In the genomic region with DNA sequence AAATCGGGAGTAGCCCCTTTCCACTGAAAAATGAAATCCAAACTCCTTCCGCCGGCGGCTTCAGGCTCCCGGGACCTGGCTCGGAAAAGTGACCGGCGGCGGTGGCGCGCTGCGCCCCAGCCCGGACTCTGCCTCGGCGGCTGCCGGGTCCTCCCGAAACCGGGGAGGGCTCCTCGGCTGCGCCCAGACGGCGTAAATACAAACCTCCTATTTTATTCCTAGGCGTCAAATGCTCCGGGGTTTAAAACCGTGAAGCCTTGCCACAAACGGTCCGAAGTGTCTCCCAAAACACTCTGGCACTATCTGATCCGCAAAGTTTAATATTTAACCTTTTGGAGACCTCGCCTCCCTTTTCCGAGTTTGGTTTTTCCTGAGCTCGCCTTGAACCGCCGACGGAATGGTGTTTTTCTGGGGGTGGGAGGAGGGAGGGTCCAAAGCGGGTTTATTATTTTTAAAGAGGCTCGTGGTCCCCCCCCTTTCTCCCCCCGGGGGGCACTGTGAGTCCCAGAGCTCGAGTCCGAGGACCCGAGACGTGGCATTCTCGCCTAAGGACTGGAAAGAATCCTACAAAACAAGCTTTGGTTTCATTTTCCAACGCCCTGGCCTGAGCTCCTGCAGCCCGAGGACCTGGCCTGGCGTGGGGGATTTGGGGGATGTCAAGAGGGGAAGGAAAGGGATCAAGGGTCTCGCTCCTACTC, we compare ENCODE assay signal across 8 cellular contexts. TPM values are rescaled to one million over a fixed set of nuclear protein-coding genes. Genes with fewer than 3 reads are reported as not detected.
A peak's percentile ranks its signal among the peaks of the same experiment; 100 is the strongest.
DNase-seq lines count a peak whose midpoint lies in the region; ATAC-seq, FAIRE-seq and TF ChIP-seq lines count a peak whose summit lies in the region.

No MANE protein-coding gene starts in this region.

- POLR2A ChIA-PET in A549 (lab: Yijun Ruan, JAX) = interaction anchor here (4.8 kb wide), 1 partner anchor 25 kb away, joined by 63 read pairs; no protein-coding TSS in a partner anchor

- 2% methylated on average over 40 of the region's 46 CpGs for WGBS in A549 (ENCODE audit: missing lambda C conversion rate)
- under 1% methylated on average over 37 of the region's 46 CpGs for WGBS in suprapubic skin

- ATAC-seq in A549 (no peak), lower lobe of right lung (no peak), GM21529 (IDR thresholded peaks at IDR 0.05; ENCODE audit: unreplicated experiment) (no peak)

- H3K36me3 ChIP-seq in duodenal mucosa (ENCODE audit: control insufficient read depth in 1 of 2, insufficient read depth in 2 of 2, low read length in 2 of 2) = no peaks in the 10 kb centered on the region
- no peaks in the 10 kb centered on the region for H3K36me3 ChIP-seq in lower lobe of right lung
- H3K36me3 ChIP-seq in suprapubic skin = no peaks in the 10 kb centered on the region

- H3K9me3 ChIP-seq in A549 = no peaks in the 10 kb centered on the region
- H3K9me3 ChIP-seq in duodenal mucosa (ENCODE audit: control insufficient read depth in 1 of 2, low read length in 2 of 2) = no peaks in the 10 kb centered on the region
- no peaks in the 10 kb centered on the region for H3K9me3 ChIP-seq in lower lobe of right lung
- no peaks in the 10 kb centered on the region for H3K9me3 ChIP-seq in suprapubic skin

- FAIRE-seq in A549 (lab: Jason Lieb, UNC) = no peak

- peak overlapping the region; percentile 94 to 97 for H3K9ac ChIP-seq in duodenal mucosa (ENCODE audit: low read depth in 1 of 2, low read length in 2 of 2)

- H3K27me3 ChIP-seq in duodenal mucosa (ENCODE audit: control insufficient read depth in 1 of 2, insufficient read depth in 2 of 2, low read length in 2 of 2) (no peaks in the 10 kb centered on the region), lower lobe of right lung (ENCODE audit: low read depth) (no peaks in the 10 kb centered on the region), suprapubic skin (no peaks in the 10 kb centered on the region)

- CTCF ChIA-PET in A549 (lab: Yijun Ruan, JAX) = interaction anchor here (0.7 to 5.5 kb wide), 9 partner anchors 15 to 182 kb away, joined by 3 to 54 read pairs (median 4); no protein-coding TSS in a partner anchor

- H3K4me3 ChIP-seq in A549 (peak overlapping the region; percentile 74), GM08714 (ENCODE audit: low read length) (peak overlapping the region; percentile 71), duodenal mucosa (ENCODE audit: low read depth in 1 of 2, low read length in 2 of 2) (peak overlapping the region; percentile 73 to 96), lower lobe of right lung (peak overlapping the region; percentile 96), suprapubic skin (peak overlapping the region; percentile 82)

- TF ChIP-seq RAD21 in A549 (conservative IDR thresholded peaks at IDR 0.05 in 1 of 2, IDR thresholded peaks at IDR 0.05 in 1 of 2) = no peak

- intact Hi-C loops in lower lobe of right lung (cut with DNase I) = no loop called here

- TF ChIP-seq EP300 in A549 (IDR thresholded peaks at IDR 0.05) (no peak), suprapubic skin (IDR thresholded peaks at IDR 0.05) (no peak)

- H3K4me1 ChIP-seq in A549 = peaks cover 32% of the 10 kb centered on the region
- H3K4me1 ChIP-seq in duodenal mucosa (ENCODE audit: control insufficient read depth in 1 of 2, insufficient read depth in 2 of 2, low read length in 2 of 2) = peaks cover 15 to 17% of the 10 kb centered on the region in 2 donors
- H3K4me1 ChIP-seq in lower lobe of right lung = peaks cover 29% of the 10 kb centered on the region
- H3K4me1 ChIP-seq in suprapubic skin = peaks cover 28% of the 10 kb centered on the region

- H3K4me2 ChIP-seq in A549 = peak overlapping the region; percentile 81

- H3K27ac ChIP-seq in A549 (peak overlapping the region; percentile 83 to 96), duodenal mucosa (ENCODE audit: low read depth, low read length) (peak overlapping the region; percentile 93), lower lobe of right lung (peak overlapping the region; percentile 99), suprapubic skin (peak overlapping the region; percentile 98)

- peak; percentile 24 to 72 for DNase-seq in A549 (ENCODE audit: low read depth in 1 of 2, low spot score in 1 of 2)
- DNase-seq in RPMI8226 = peak; percentile 74
- DNase-seq in lower lobe of right lung = peak; percentile 74
- DNase-seq in suprapubic skin (ENCODE audit: low spot score in 2 of 2) = no peak
- DNase-seq in activated gamma-delta T cell (lab: John Stamatoyannopoulos, UW) = no peak

- TF ChIP-seq CTCF in A549 (IDR thresholded peaks at IDR 0.05) (no peak), lower lobe of right lung (IDR thresholded peaks at IDR 0.05) (no peak), suprapubic skin (IDR thresholded peaks at IDR 0.05) (no peak)

- no peak for TF ChIP-seq POLR2A in A549 (IDR thresholded peaks at IDR 0.05; ENCODE audit: low read length)
- TF ChIP-seq POLR2A in suprapubic skin (IDR thresholded peaks at IDR 0.05) = no peak

TF ChIP-seq in A549, 52 proteins besides CTCF, POLR2A, EP300 and RAD21:
- TF ChIP-seq TP53 (CRISPR knock-in tag; IDR thresholded peaks at IDR 0.05) (no peak), GATA3 (IDR thresholded peaks at IDR 0.05; ENCODE audit: borderline replicate concordance) (0 out of 2 replicates have a peak, but pooled peaks have one; percentile 30)
- TF ChIP-seq, protein P1, sequence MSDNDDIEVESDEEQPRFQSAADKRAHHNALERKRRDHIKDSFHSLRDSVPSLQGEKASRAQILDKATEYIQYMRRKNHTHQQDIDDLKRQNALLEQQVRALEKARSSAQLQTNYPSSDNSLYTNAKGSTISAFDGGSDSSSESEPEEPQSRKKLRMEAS (IDR thresholded peaks at IDR 0.05) = peak; percentile 34

RNA-seq across cellular contexts. Expression of a gene that starts 1.9 kb away (rescaled TPM):
- polyA plus RNA-seq in A549 (2011; rRNA removed) = 13.7 and 15.5 TPM in 2 replicates
- polyA plus RNA-seq in A549 (2012; cell fraction: cytosol; rRNA removed) = 19.2 and 28.3 TPM in 2 replicates
- polyA plus RNA-seq in A549 (2012; cell fraction: nucleus; rRNA removed) = 45.6 and 59.8 TPM in 2 replicates
- 33.3 to 39.9 TPM (median 38.3 TPM) in 3 replicates for polyA plus RNA-seq in A549 (2017; fragmentation: RNase III; extraction: RNeasy Plus Mini Kit Qiagen cat#74134 plus additional on column Dnase treatment)
- 24.3 and 25.5 TPM in 2 replicates for polyA minus RNA-seq in A549 (2011; rRNA and poly(A)+ RNA removed)
- total RNA-seq in lower lobe of right lung = 104 TPM
- 100 to 1,000 TPM in 2 of 4 donors, 10 to 100 TPM in 2; 81.1 to 160 (median 104) TPM for total RNA-seq in suprapubic skin

Comparison
In these comparisons a context has a peak if more than half of its experiments do, and no peak if none do; other contexts are left out.
1. DNase-seq: peak in A549 (2 of 2), RPMI8226 (single experiment) and lower lobe of right lung (single experiment); none in suprapubic skin (0 of 2) and activated gamma-delta T cell (single experiment).
2. Peak in every context shown above with its lines, with median percentiles within 50 percentile points of each other: H3K27ac ChIP-seq and H3K4me3 ChIP-seq.